Comparison of ENCODE assay signal across 8 cellular contexts in the genomic region with DNA sequence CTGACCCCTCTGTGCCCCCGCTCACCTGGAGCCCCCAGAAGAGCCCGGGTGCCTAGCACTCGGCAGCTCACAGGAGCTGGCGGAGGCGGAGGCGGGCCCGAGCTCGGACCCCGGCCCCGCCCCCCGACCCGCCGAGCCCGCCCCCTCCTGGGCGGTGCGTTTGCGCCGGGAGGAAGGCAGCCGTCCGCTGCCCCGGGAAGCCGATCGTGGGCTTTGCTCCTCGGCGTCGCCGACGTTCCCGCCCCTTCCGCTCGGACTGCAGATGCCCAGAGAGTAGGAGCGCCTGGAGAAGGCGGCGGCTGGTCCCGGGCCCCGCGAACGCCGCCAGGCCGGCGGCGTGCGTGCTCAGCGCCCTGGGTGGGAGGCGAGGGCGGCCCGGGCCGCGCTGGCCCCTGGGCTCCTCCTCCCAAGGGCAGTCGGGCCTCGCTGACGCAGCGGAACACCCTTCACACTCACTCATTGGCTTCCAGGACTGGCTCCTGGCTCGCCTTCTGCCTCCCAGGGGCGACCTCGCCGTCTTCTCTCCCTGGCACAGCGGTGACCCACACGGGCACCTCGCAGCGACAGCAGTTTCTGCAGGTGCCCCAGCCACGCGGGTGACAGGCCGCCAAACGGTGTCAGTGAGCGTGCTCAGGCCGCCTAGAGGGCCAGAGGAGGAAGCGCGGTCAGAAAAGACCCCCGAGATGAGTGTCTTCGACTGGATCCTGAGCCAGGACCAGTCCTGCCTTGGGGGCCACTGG. TPM values are rescaled to one million over a fixed set of nuclear protein-coding genes. Genes with fewer than 3 reads are reported as not detected.
A peak's percentile ranks its signal among the peaks of the same experiment; 100 is the strongest.
DNase-seq lines count a peak whose midpoint lies in the region; ATAC-seq and TF ChIP-seq lines count a peak whose summit lies in the region.

A gene (minus strand): TSS at position 74 of the 740 bp plus-strand sequence. CDS start 415 bp downstream, outside the sequence.

- ATAC-seq in GM21528 (IDR thresholded peaks at IDR 0.05; ENCODE audit: low FRiP score, unreplicated experiment) (peak; percentile 83), foreskin keratinocyte (peak; percentile 82)

- DNase-seq in DMS153 treated with DMSO at 0.1 percent for 48 hours (lab: John Stamatoyannopoulos, UW; ENCODE audit: unreplicated experiment) (peak; percentile 20), SJSA1 (ENCODE audit: low read depth in 1 of 2, low spot score in 2 of 2) (peak; percentile 85 to 89), foreskin keratinocyte (peak; percentile 40 to 69)
- DNase-seq in Jurkat, Clone E6-1 (ENCODE audit: low read depth, low spot score): peak; percentile 30
- peak; percentile 42 to 80 (median 62) for DNase-seq in activated naive CD4-positive, alpha-beta T cell (lab: John Stamatoyannopoulos, UW)

- H3K36me3 ChIP-seq in SJSA1: peaks cover 12% of the 10 kb centered on the region
- peaks cover 24% of the 10 kb centered on the region for H3K36me3 ChIP-seq in neuron (ENCODE audit: insufficient read depth, low read length)
- peaks cover 6 to 12% of the 10 kb centered on the region in 2 donors for H3K36me3 ChIP-seq in stomach smooth muscle (ENCODE audit: control insufficient read depth in 2 of 2, insufficient read depth in 2 of 2, low read length in 2 of 2)

- H3K9me3 ChIP-seq in SJSA1 (replicated peaks): no peaks in the 10 kb centered on the region
- H3K9me3 ChIP-seq in neuron (ENCODE audit: low read length): no peaks in the 10 kb centered on the region
- H3K9me3 ChIP-seq in stomach smooth muscle (ENCODE audit: control insufficient read depth in 2 of 2, low read length in 2 of 2): no peaks in the 10 kb centered on the region

- TF ChIP-seq CTCF in foreskin keratinocyte (conservative IDR thresholded peaks at IDR 0.05): peak; percentile 22

- peak within 1 kb of the TSS; percentile 73 to 92 for H3K9ac ChIP-seq in stomach smooth muscle (ENCODE audit: low read length in 2 of 2)

- no peaks in the 10 kb centered on the region for H3K27me3 ChIP-seq in SJSA1 (replicated peaks)
- H3K27me3 ChIP-seq in foreskin keratinocyte: no peaks in the 10 kb centered on the region
- no peaks in the 10 kb centered on the region for H3K27me3 ChIP-seq in neuron (ENCODE audit: insufficient read depth, low read length)
- H3K27me3 ChIP-seq in stomach smooth muscle (ENCODE audit: control insufficient read depth in 1 of 2, insufficient read depth in 2 of 2, low read length in 2 of 2): no peaks in the 10 kb centered on the region

- peak within 1 kb of the TSS; percentile 60 for H3K4me3 ChIP-seq in Jurkat, Clone E6-1 (ENCODE audit: low read length)
- H3K4me3 ChIP-seq in SJSA1 (peak within 1 kb of the TSS; percentile 56), neuron (ENCODE audit: low read length) (peak within 1 kb of the TSS; percentile 62), stomach smooth muscle (ENCODE audit: low read length in 2 of 2) (peak within 1 kb of the TSS; percentile 76 to 84)

- peak within 1 kb of the TSS; percentile 27 for H2AFZ ChIP-seq in neuron (ENCODE audit: low read depth, low read length)

- peaks cover 15% of the 10 kb centered on the region for H3K4me1 ChIP-seq in SJSA1 (replicated peaks)
- peaks cover 1% of the 10 kb centered on the region for H3K4me1 ChIP-seq in foreskin keratinocyte
- peaks cover 11% of the 10 kb centered on the region for H3K4me1 ChIP-seq in neuron (ENCODE audit: insufficient read depth, low read length)
- H3K4me1 ChIP-seq in stomach smooth muscle (ENCODE audit: control insufficient read depth, insufficient read depth, low read length): peaks cover 20% of the 10 kb centered on the region

- H3K27ac ChIP-seq in SJSA1 (peak within 1 kb of the TSS; percentile 59), foreskin keratinocyte (peak within 1 kb of the TSS; percentile 82), stomach smooth muscle (ENCODE audit: low read length) (peak within 1 kb of the TSS; percentile 69)

RNA-seq across cellular contexts. Expression of the gene that starts here (rescaled TPM):
- 25.5 TPM for polyA plus RNA-seq in Jurkat, Clone E6-1 (2012; ENCODE audit: insufficient read depth, insufficient read length)
- total RNA-seq in SJSA1 (2014; rRNA removed; shearing (Covaris generic)): 13.3 and 14.2 TPM in 2 replicates
- 54.9 and 74.5 TPM in 2 replicates for total RNA-seq in foreskin keratinocyte
- polyA plus RNA-seq in foreskin keratinocyte: 122 and 145 TPM in 2 replicates

Comparison
In these comparisons a context has a peak if more than half of its experiments do, and no peak if none do; other contexts are left out.
1. Peak in every context shown above with its lines: DNase-seq, ATAC-seq, H3K4me3 ChIP-seq and H3K27ac ChIP-seq.
2. DNase-seq: peak in every context shown above with its lines; median percentile 87 in SJSA1; 62 in activated naive CD4-positive, alpha-beta T cell; 54 in foreskin keratinocyte; 30 in Jurkat, Clone E6-1; 20 in DMS153 treated with DMSO at 0.1 percent for 48 hours.